In genomic region chr1:47444578-47445465, GRCh38 we compare ENCODE assay signal across 9 cellular contexts. TPM values are rescaled to one million over a fixed set of nuclear protein-coding genes. Genes with fewer than 3 reads are reported as not detected.
DNase-seq lines count a peak whose midpoint lies in the region; ATAC-seq, FAIRE-seq and TF ChIP-seq lines count a peak whose summit lies in the region.
"Had no signal": no experiment of that assay in that cellular context is flagged by ENCODE, and none has a peak within 500 bp of the region (broad histone marks: within the 10 kb centered on the region; RNA-seq: fewer than 3 reads in every experiment).

No MANE protein-coding gene starts in this region.

- CTCF ChIA-PET in WTC11 (lab: Charles Lee): interaction anchor here (0.6 to 1.5 kb wide), 4 partner anchors 9 to 281 kb away, joined by 3 to 8 read pairs (median 4); no protein-coding TSS in a partner anchor

- POLR2A ChIA-PET in WTC11 (lab: Charles Lee): no interaction called here

- peak; percentile 55 for DNase-seq in WTC11 (ENCODE audit: low spot score)
- peak in 1 of 2 donors; percentile 28 for DNase-seq in foreskin keratinocyte
- no peak for DNase-seq in sciatic nerve (ENCODE audit: low spot score)
- no peak for DNase-seq in NCI-H748 (lab: John Stamatoyannopoulos, UW; ENCODE audit: unreplicated experiment)
- DNase-seq in RCC 7860 (ENCODE audit: low spot score): no peak
- DNase-seq: stimulated activated CD4-positive, alpha-beta T cell treated with anti-CD3 and anti-CD28 coated beads, Interleukin-4, amount 100 ng/mL, for 24 hours had no signal

- H3K27ac Mint-ChIP-seq in WTC11: no peak overlapping the region

- no peaks in the 10 kb centered on the region for H3K36me3 Mint-ChIP-seq in WTC11

- ATAC-seq in WTC11 (peak; percentile 29), foreskin keratinocyte (peak; percentile 59), sciatic nerve (peak; percentile 66), GM19035 (IDR thresholded peaks at IDR 0.05; ENCODE audit: unreplicated experiment) (no peak), HG03097 (IDR thresholded peaks at IDR 0.05; ENCODE audit: low FRiP score, unreplicated experiment) (no peak)

- no peak overlapping the region for H3K27ac ChIP-seq in foreskin keratinocyte

- H3K4me1 ChIP-seq in foreskin keratinocyte: no peaks in the 10 kb centered on the region

- no peaks in the 10 kb centered on the region for H3K9me3 Mint-ChIP-seq in WTC11

- peak overlapping the region; percentile 63 for H3K4me3 Mint-ChIP-seq in WTC11

- peaks cover 41% of the 10 kb centered on the region for H3K4me1 Mint-ChIP-seq in WTC11

- H3K4me3 ChIP-seq in GM12875 (ENCODE audit: low read depth, low read length): peak overlapping the region; percentile 19

- no peaks in the 10 kb centered on the region for H3K27me3 Mint-ChIP-seq in WTC11 (ENCODE audit: low read depth)

- peaks cover 100% of the 10 kb centered on the region for H3K27me3 ChIP-seq in foreskin keratinocyte

- FAIRE-seq in RCC 7860 (lab: Jason Lieb, UNC): no peak

- intact Hi-C loops in sciatic nerve (cut with DNase I): no loop called here

- TF ChIP-seq CTCF in GM12875 (IDR thresholded peaks at IDR 0.05; ENCODE audit: borderline replicate concordance, insufficient read depth, low read depth, low read length) (no peak), WTC11 (IDR thresholded peaks at IDR 0.05) (no peak), foreskin keratinocyte (conservative IDR thresholded peaks at IDR 0.05) (no peak)

TF ChIP-seq in WTC11, 78 proteins besides CTCF, POLR2A, EP300 and RAD21:
- TF ChIP-seq ZNF317 (CRISPR knock-in tag; IDR thresholded peaks at IDR 0.05; ENCODE audit: borderline replicate concordance, low read depth) (no peak), TCF7 (CRISPR knock-in tag; IDR thresholded peaks at IDR 0.05; ENCODE audit: low read depth) (no peak), ZNF423 (CRISPR knock-in tag; IDR thresholded peaks at IDR 0.05) (0 out of 2 replicates have a peak, but pooled peaks have one; percentile 17), IRF1 (CRISPR knock-in tag; IDR thresholded peaks at IDR 0.05) (no peak)

RNA-seq across cellular contexts. Expression of gene FOXD2, which starts 7.0 kb away (rescaled TPM):
- 0.05 to 0.07 TPM (median 0.05 TPM) in 3 replicates for total RNA-seq in WTC11 (2021)
- total RNA-seq in foreskin keratinocyte: 0.14 and 0.20 TPM in 2 replicates
- 0.11 TPM in 2 replicates for polyA plus RNA-seq in foreskin keratinocyte
- total RNA-seq in sciatic nerve: 12.3 TPM

RNA-seq across cellular contexts. Expression of gene FOXE3, which starts 28.7 kb away (rescaled TPM):
- total RNA-seq in WTC11 (2021): 0.09 TPM in 1 of 3 replicates, not detected in the others
- not detected in 2 replicates for total RNA-seq in foreskin keratinocyte
- 0.07 and 0.08 TPM in 2 replicates for polyA plus RNA-seq in foreskin keratinocyte
- total RNA-seq in sciatic nerve: 0.27 TPM

Comparison
In these comparisons a context has a peak if more than half of its experiments do, and no peak if none do; other contexts are left out.
1. ATAC-seq: peak in WTC11 (single experiment), foreskin keratinocyte (single experiment) and sciatic nerve (single experiment); none in GM19035 (single experiment) and HG03097 (single experiment).
2. RNA of gene FOXD2, which starts 7.0 kb away (total RNA-seq): 12.3 TPM in sciatic nerve (single experiment); 0.14 to 0.20 TPM in foreskin keratinocyte and 0.05 to 0.07 TPM in WTC11; every median in the first group is over 10 times any median in the second.